ENCODE assay signal across 10 cellular contexts in the genomic region with DNA sequence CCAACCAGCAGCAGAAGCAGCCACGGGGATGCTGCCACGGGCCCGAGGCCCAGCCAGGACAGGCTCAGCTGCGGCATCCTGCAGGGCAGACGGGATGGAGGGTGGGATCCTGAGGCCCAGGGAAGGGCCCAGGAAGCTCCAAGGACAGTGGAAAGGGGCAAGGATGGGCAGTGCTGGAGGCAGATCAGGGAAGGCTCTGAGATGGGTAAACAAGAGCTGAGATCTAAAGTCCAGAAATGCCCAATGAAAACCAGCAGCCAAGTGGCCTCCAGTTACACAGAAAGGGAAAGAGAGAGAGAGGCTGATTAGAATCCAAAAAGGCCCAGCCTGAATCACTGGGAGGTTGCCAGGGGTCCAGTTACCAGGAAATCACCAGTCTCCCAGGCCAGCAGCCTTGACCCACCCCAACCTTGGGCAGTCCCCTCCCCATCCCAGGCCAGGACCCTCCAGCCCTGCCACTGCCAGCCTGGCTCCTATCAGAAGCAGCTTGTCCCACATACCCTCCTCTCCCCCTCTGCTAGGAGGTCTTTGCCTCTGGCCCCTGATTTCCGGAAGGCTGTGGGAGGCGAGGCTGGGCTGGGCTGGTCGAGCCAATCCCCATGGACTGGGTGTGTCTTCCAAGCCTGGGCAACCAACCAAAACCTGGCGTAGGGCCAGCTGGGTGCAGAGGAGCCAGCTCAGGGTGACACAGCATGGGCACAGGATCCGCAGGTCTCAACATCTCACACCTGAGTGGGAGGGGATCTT. TPM values are rescaled to one million over a fixed set of nuclear protein-coding genes. Genes with fewer than 3 reads are reported as not detected.
DNase-seq lines count a peak whose midpoint lies in the region; ATAC-seq and TF ChIP-seq lines count a peak whose summit lies in the region.
"Had no signal": no experiment of that assay in that cellular context is flagged by ENCODE, and none has a peak within 500 bp of the region (broad histone marks: within the 10 kb centered on the region; RNA-seq: fewer than 3 reads in every experiment).

A gene with protein sequence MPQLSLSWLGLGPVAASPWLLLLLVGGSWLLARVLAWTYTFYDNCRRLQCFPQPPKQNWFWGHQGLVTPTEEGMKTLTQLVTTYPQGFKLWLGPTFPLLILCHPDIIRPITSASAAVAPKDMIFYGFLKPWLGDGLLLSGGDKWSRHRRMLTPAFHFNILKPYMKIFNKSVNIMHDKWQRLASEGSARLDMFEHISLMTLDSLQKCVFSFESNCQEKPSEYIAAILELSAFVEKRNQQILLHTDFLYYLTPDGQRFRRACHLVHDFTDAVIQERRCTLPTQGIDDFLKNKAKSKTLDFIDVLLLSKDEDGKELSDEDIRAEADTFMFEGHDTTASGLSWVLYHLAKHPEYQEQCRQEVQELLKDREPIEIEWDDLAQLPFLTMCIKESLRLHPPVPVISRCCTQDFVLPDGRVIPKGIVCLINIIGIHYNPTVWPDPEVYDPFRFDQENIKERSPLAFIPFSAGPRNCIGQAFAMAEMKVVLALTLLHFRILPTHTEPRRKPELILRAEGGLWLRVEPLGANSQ (minus strand): TSS at position 198 of the 747 bp plus-strand sequence. CDS start 121 bp downstream, at position 77.

- H4K20me1 ChIP-seq in HCT116 (ENCODE audit: insufficient read depth), result no peaks in the 10 kb centered on the region

- H2AFZ ChIP-seq in HCT116 (ENCODE audit: low read depth, low read length, poor library complexity, severe bottlenecking), result no peak within 1 kb of the TSS

- H3K9me3 Mint-ChIP-seq in progenitor cell of endocrine pancreas (ENCODE audit: low read depth), result peaks cover 30% of the 10 kb centered on the region

- peak; percentile 94 for ATAC-seq in HCT116
- ATAC-seq in Panc1, result peak; percentile 78
- ATAC-seq in psoas muscle, result peak in 2 of 4 donors; percentile 71 to 79
- no peak for ATAC-seq in GM18861 (IDR thresholded peaks at IDR 0.05; ENCODE audit: unreplicated experiment)
- ATAC-seq: activated T-cell treated with anti-CD3 and anti-CD28 coated beads, Interleukin-2, amount 50 U/mL, for 72 hours had no signal

- H3K4me2 ChIP-seq in HCT116 (ENCODE audit: low read length), result peak within 1 kb of the TSS; percentile 96

- in situ Hi-C loops in Panc1 (cut with HindIII; ENCODE audit: low pct_unique_long_range_greater_than_20kb, low sequenced_read_pairs), result no loop called here

- BruUV-seq in HCT116 (replicated peaks; lab: Mats Ljungman, UMichigan) (no TSS peak), Panc1 (replicated peaks; lab: Mats Ljungman, UMichigan) (no TSS peak)

- H3K27ac Mint-ChIP-seq in progenitor cell of endocrine pancreas, result no peak within 1 kb of the TSS
- H3K27ac Mint-ChIP-seq: activated T-cell treated with anti-CD3 and anti-CD28 coated beads, Interleukin-2, amount 50 U/mL, for 72 hours had no signal

- CTCF ChIA-PET in HCT116 (lab: Charles Lee), result interaction anchor here (1.2 to 1.4 kb wide), 2 partner anchors 123 to 124 kb away, joined by 3 to 4 read pairs; no protein-coding TSS in a partner anchor
- CTCF ChIA-PET in Panc1 (lab: Charles Lee), result no interaction called here

- POLR2A ChIA-PET in HCT116 (lab: Charles Lee), result interaction anchor here (0.5 to 0.6 kb wide), 2 partner anchors 255 to 733 kb away, joined by 3 to 5 read pairs; no protein-coding TSS in a partner anchor
- POLR2A ChIA-PET in Panc1 (lab: Charles Lee), result no interaction called here

- peaks cover 2% of the 10 kb centered on the region for H3K36me3 Mint-ChIP-seq in progenitor cell of endocrine pancreas (ENCODE audit: insufficient read depth)

- H3K9me2 ChIP-seq in HCT116 (ENCODE audit: insufficient read depth), result no peaks in the 10 kb centered on the region

- intact Hi-C loops in HCT116 (cut with micrococcal nuclease) (no loop called here), Panc1 (cut with micrococcal nuclease; ENCODE audit: unreplicated experiment) (no loop called here), esophagus muscularis mucosa (cut with DNase I) (no loop called here), psoas muscle (cut with DNase I) (no loop called here)

- peak within 1 kb of the TSS; percentile 72 for H3K9ac ChIP-seq in HCT116 (ENCODE audit: low read length)

- no peak for TF ChIP-seq CTCF in HCT116 (IDR thresholded peaks at IDR 0.05 in 2 of 3, conservative IDR thresholded peaks at IDR 0.05 in 1 of 3; ENCODE audit: borderline replicate concordance in 1 of 3, insufficient read depth in 1 of 3, low read depth in 2 of 3, low read length in 2 of 3)
- TF ChIP-seq CTCF in Panc1 (IDR thresholded peaks at IDR 0.05), result no peak
- no peak for TF ChIP-seq CTCF in esophagus muscularis mucosa (IDR thresholded peaks at IDR 0.05)
- TF ChIP-seq CTCF in psoas muscle (IDR thresholded peaks at IDR 0.05), result no peak
- no peak for TF ChIP-seq CTCF in progenitor cell of endocrine pancreas (IDR thresholded peaks at IDR 0.05; ENCODE audit: unreplicated experiment)

- no peak within 1 kb of the TSS for H3K4me3 Mint-ChIP-seq in progenitor cell of endocrine pancreas (ENCODE audit: low read depth)
- H3K4me3 Mint-ChIP-seq: activated T-cell treated with anti-CD3 and anti-CD28 coated beads, Interleukin-2, amount 50 U/mL, for 72 hours had no signal

- no peaks in the 10 kb centered on the region for H3K27me3 Mint-ChIP-seq in progenitor cell of endocrine pancreas

- peak within 1 kb of the TSS; percentile 52 to 73 for H3K4me3 ChIP-seq in HCT116 (replicated peaks in 1 of 2; ENCODE audit: low read depth in 1 of 2, low read length in 2 of 2)
- H3K4me3 ChIP-seq in Panc1 (ENCODE audit: low read depth in 2 of 2, low read length in 2 of 2), result no peak within 1 kb of the TSS
- H3K4me3 ChIP-seq in esophagus muscularis mucosa, result no peak within 1 kb of the TSS
- no peak within 1 kb of the TSS for H3K4me3 ChIP-seq in psoas muscle
- H3K4me3 ChIP-seq: sigmoid colon had no signal

- H3K27ac ChIP-seq in HCT116 (ENCODE audit: low read depth, low read length) (peak within 1 kb of the TSS; percentile 93), Panc1 (ENCODE audit: low read length) (no peak within 1 kb of the TSS), esophagus muscularis mucosa (replicated peaks in 1 of 4) (peak within 1 kb of the TSS in 1 of 4 donors; percentile 54), psoas muscle (no peak within 1 kb of the TSS)
- H3K27ac ChIP-seq: sigmoid colon had no signal

- H3K4me1 Mint-ChIP-seq in progenitor cell of endocrine pancreas (ENCODE audit: low read depth), result no peaks in the 10 kb centered on the region

- DNase-seq in HCT116 (ENCODE audit: low read depth, low spot score) (peak; percentile 75), Panc1 (ENCODE audit: low read depth, low spot score) (no peak), esophagus muscularis mucosa (ENCODE audit: extremely low spot score) (peak; percentile 81), psoas muscle (peak; percentile 59 to 63), activated gamma-delta T cell (lab: John Stamatoyannopoulos, UW) (no peak), GM19240 (ENCODE audit: insufficient read length, low spot score) (no peak), progenitor cell of endocrine pancreas (ENCODE audit: low spot score, unreplicated experiment) (no peak)
- DNase-seq: sigmoid colon had no signal

- no peaks in the 10 kb centered on the region for H3K27me3 ChIP-seq in HCT116 (ENCODE audit: insufficient read depth, low read length)
- H3K27me3 ChIP-seq in Panc1 (ENCODE audit: control insufficient read depth, insufficient read depth, low read length), result no peaks in the 10 kb centered on the region
- H3K27me3 ChIP-seq in esophagus muscularis mucosa, result peaks cover 0 to 34% (median 21%) of the 10 kb centered on the region in 4 donors
- peaks cover 0 to 20% (median under 1%) of the 10 kb centered on the region in 3 donors for H3K27me3 ChIP-seq in psoas muscle (ENCODE audit: insufficient read depth in 3 of 3, low read length in 2 of 3)

- RAD21 ChIA-PET in HCT116 (lab: Charles Lee; ENCODE audit: low non-redundant PET in 1 of 2, low total read pairs in 2 of 2, uncharacterized antibody in 2 of 2, unreplicated experiment in 2 of 2), result no interaction called here

- H3K36me3 ChIP-seq in HCT116 (ENCODE audit: control insufficient read depth in 1 of 2, insufficient read depth in 2 of 2, low read length in 2 of 2) (peaks cover 0 to 4% of the 10 kb centered on the region in 2 experiments; a peak in 1 of 4 replicates), Panc1 (ENCODE audit: control insufficient read depth, insufficient read depth, low read length) (no peaks in the 10 kb centered on the region), esophagus muscularis mucosa (no peaks in the 10 kb centered on the region), psoas muscle (ENCODE audit: insufficient read depth in 1 of 2, low read depth in 1 of 2) (no peaks in the 10 kb centered on the region)
- H3K36me3 ChIP-seq: sigmoid colon had no signal

- H3K9me3 ChIP-seq in HCT116 (ENCODE audit: control insufficient read depth in 1 of 2, insufficient read depth in 1 of 2, low read depth in 1 of 2, low read length in 2 of 2) (peaks cover 4 to 5% of the 10 kb centered on the region in 2 experiments; a peak in 1 of 4 replicates), Panc1 (ENCODE audit: control insufficient read depth, insufficient read depth, low read depth, low read length) (no peaks in the 10 kb centered on the region), esophagus muscularis mucosa (peaks cover 0 to 7% (median 6%) of the 10 kb centered on the region in 4 donors), psoas muscle (no peaks in the 10 kb centered on the region)
- H3K9me3 ChIP-seq: sigmoid colon had no signal

- H3K4me1 ChIP-seq in HCT116 (ENCODE audit: control insufficient read depth in 1 of 2, insufficient read depth in 2 of 2, low read length in 2 of 2) (peaks cover 21 to 29% of the 10 kb centered on the region in 2 experiments), Panc1 (ENCODE audit: control insufficient read depth, insufficient read depth, low read length) (no peaks in the 10 kb centered on the region), esophagus muscularis mucosa (peaks cover 0 to 12% (median 1%) of the 10 kb centered on the region in 4 donors), psoas muscle (no peaks in the 10 kb centered on the region)

- no peak for TF ChIP-seq EP300 in esophagus muscularis mucosa (IDR thresholded peaks at IDR 0.05)

- TF ChIP-seq RAD21 in HCT116 (IDR thresholded peaks at IDR 0.05; ENCODE audit: low read depth), result no peak

- 33% methylated on average over 8 of the region's 10 CpGs for WGBS in esophagus muscularis mucosa
- 23 to 30% (median 28%) methylated on average over 9 to 10 of the region's 10 CpGs for WGBS in psoas muscle, 3 donors

- peaks cover 4% of the 10 kb centered on the region; the same call in 1 of the 2 replicates for H3K79me2 ChIP-seq in HCT116 (ENCODE audit: insufficient read depth, low read length)

- TF ChIP-seq POLR2A in HCT116 (IDR thresholded peaks at IDR 0.05; ENCODE audit: borderline replicate concordance, extremely low read depth, insufficient read depth, insufficient read length) (no peak), esophagus muscularis mucosa (IDR thresholded peaks at IDR 0.05; ENCODE audit: low read depth) (no peak)

TF ChIP-seq in HCT116, 20 proteins besides CTCF, POLR2A, EP300 and RAD21 (continues in another document):
- TF ChIP-seq EZH2 (IDR thresholded peaks at IDR 0.05), result no peak

RNA-seq across cellular contexts. Expression of the gene that starts here (rescaled TPM):
- total RNA-seq in HCT116 (2021; ENCODE audit: unreplicated experiment) (17.9 TPM), Panc1 (2021; ENCODE audit: unreplicated experiment) (0.21 TPM), esophagus muscularis mucosa (under 1 TPM in 2 of 4 donors, not detected in 2; 0.32 to 0.66 TPM), psoas muscle (1 to 10 TPM in 1 of 4 donors, under 1 TPM in 2, not detected in 1; 0.11 to 1.0 (median 0.34) TPM), progenitor cell of endocrine pancreas (not detected in 2 replicates)
- 27.0 and 29.9 TPM in 2 replicates for polyA plus RNA-seq in HCT116 (2012)
- not detected for polyA plus RNA-seq in Panc1 (2012; ENCODE audit: insufficient read length)
- polyA plus RNA-seq in psoas muscle, result under 1 TPM; 0.05 to 0.08 (median 0.08) TPM
- total RNA-seq: activated T-cell treated with anti-CD3 and anti-CD28 coated beads, Interleukin-2, amount 50 U/mL, for 72 hours had no signal

Comparison
In these comparisons a context has a peak if more than half of its experiments do, and no peak if none do; other contexts are left out.
1. Peak in ATAC-seq in Panc1; RNA of the gene not detected or under 1 TPM.
2. Peak in DNase-seq in esophagus muscularis mucosa; RNA of the gene not detected or under 1 TPM.
3. DNase-seq: peak in HCT116 (single experiment) and psoas muscle (2 of 2); none in Panc1 (single experiment), activated gamma-delta T cell (single experiment), GM19240 (single experiment) and progenitor cell of endocrine pancreas (single experiment).
4. H3K4me3 ChIP-seq: peak in HCT116 (2 of 2); none in Panc1 (0 of 2), esophagus muscularis mucosa (0 of 4) and psoas muscle (single experiment).